In the genomic region with DNA sequence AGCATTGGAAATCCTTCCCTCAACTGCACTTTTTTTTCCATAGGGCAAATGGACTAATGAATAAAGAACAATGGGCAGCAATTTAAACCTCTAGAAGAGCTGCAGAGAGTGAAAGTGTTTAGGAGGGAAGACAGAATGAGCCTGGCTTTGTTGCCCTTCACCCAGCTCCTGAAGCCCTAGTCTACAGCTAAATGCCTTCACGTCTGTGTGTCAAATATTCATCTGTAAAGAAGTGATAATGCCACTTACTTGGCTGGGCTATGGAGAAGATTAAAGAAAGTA, we compare ENCODE assay signal across 2 cellular contexts.
TF ChIP-seq lines count a peak whose summit lies in the region.

No MANE protein-coding gene starts in this region.

TF ChIP-seq in IMR-90, 13 proteins besides CTCF, POLR2A, EP300 and RAD21:
- TF ChIP-seq MAZ (IDR thresholded peaks at IDR 0.05; ENCODE audit: borderline replicate concordance, low read depth, low read length) = no peak
- TF ChIP-seq MXI1 (IDR thresholded peaks at IDR 0.05; ENCODE audit: borderline replicate concordance, low read depth, low read length) = no peak
- no peak for TF ChIP-seq SMC3 (IDR thresholded peaks at IDR 0.05; ENCODE audit: low read depth, low read length)
- no peak for TF ChIP-seq CEBPB (IDR thresholded peaks at IDR 0.05; ENCODE audit: low read depth, low read length)

TF ChIP-seq in endothelial cell of umbilical vein, 7 proteins besides CTCF, POLR2A, EP300 and RAD21:
- TF ChIP-seq GATA2 (IDR thresholded peaks at IDR 0.05; ENCODE audit: insufficient read depth, insufficient read length, low read depth, low read length) = no peak
- TF ChIP-seq MAX (IDR thresholded peaks at IDR 0.05; ENCODE audit: insufficient read depth, insufficient read length) = no peak
- no peak for TF ChIP-seq MYC (IDR thresholded peaks at IDR 0.05; ENCODE audit: low read depth, low read length)
- TF ChIP-seq JUN (IDR thresholded peaks at IDR 0.05; ENCODE audit: borderline replicate concordance, insufficient read depth, insufficient read length, low read depth) = no peak
- TF ChIP-seq FOS (IDR thresholded peaks at IDR 0.05; ENCODE audit: borderline replicate concordance, insufficient read depth, low read length) = no peak
- TF ChIP-seq EZH2 (IDR thresholded peaks at IDR 0.05; ENCODE audit: borderline replicate concordance, low read depth, low read length, severe bottlenecking) = no peak
- TF ChIP-seq POLR2AphosphoS5 (IDR thresholded peaks at IDR 0.05; ENCODE audit: insufficient read depth, low read depth, low read length) = no peak
